Comparison of ENCODE assay signal across 10 cellular contexts in genomic region chr5:175460126-175460525, GRCh38. TPM values are rescaled to one million over a fixed set of nuclear protein-coding genes. Genes with fewer than 3 reads are reported as not detected.
DNase-seq lines count a peak whose midpoint lies in the region; ATAC-seq and TF ChIP-seq lines count a peak whose summit lies in the region.
"Had no signal": no experiment of that assay in that cellular context is flagged by ENCODE, and none has a peak within 500 bp of the region (broad histone marks: within the 10 kb centered on the region; RNA-seq: fewer than 3 reads in every experiment).

No MANE protein-coding gene starts in this region.

- peak; percentile 33 for DNase-seq in A172 (ENCODE audit: low spot score)
- DNase-seq in GM06990 (ENCODE audit: extremely low read depth, insufficient read length), result no peak
- DNase-seq in PC-3, result peak; percentile 59
- peak; percentile 39 for DNase-seq in fibroblast of the aortic adventitia (ENCODE audit: low read depth)
- DNase-seq in effector memory CD4-positive, alpha-beta T cell, result no peak
- no peak for DNase-seq in tibial artery
- no peak for DNase-seq in epidermal melanocyte (ENCODE audit: insufficient read length, low spot score)
- DNase-seq: activated CD4-positive, alpha-beta T cell treated with anti-CD3 and anti-CD28 coated beads for 1 hour had no signal

- CTCF ChIA-PET in PC-3 (lab: Charles Lee), result interaction anchor here (0.6 kb wide), 1 partner anchor 52 kb away, joined by 4 read pairs; no protein-coding TSS in a partner anchor

- no TSS peak for BruUV-seq in PC-3 (replicated peaks; lab: Mats Ljungman, UMichigan)

- no peak overlapping the region for H2AFZ ChIP-seq in PC-3 (ENCODE audit: low read length)

- H3K27ac ChIP-seq in PC-3 (ENCODE audit: low read length) (no peak overlapping the region), tibial artery (no peak overlapping the region)
- no peak overlapping the region for H3K27ac ChIP-seq in effector memory CD4-positive, alpha-beta T cell (ENCODE audit: insufficient read depth, low read length, poor library complexity, severe bottlenecking)

- POLR2A ChIA-PET in PC-3 (lab: Charles Lee; ENCODE audit: unreplicated experiment), result interaction anchor here (0.6 kb wide), 1 partner anchor 15 kb away, joined by 8 read pairs; no protein-coding TSS in a partner anchor

- no peak overlapping the region for H3K9ac ChIP-seq in PC-3 (ENCODE audit: low read length)

- no peak overlapping the region for H3K4me3 ChIP-seq in GM06990 (replicated peaks; ENCODE audit: low read depth, low read length)
- no peak overlapping the region for H3K4me3 ChIP-seq in PC-3 (ENCODE audit: low read length)
- H3K4me3 ChIP-seq in fibroblast of the aortic adventitia (ENCODE audit: low read depth, low read length), result no peak overlapping the region
- H3K4me3 ChIP-seq in effector memory CD4-positive, alpha-beta T cell (ENCODE audit: insufficient read depth, low read depth, low read length, poor library complexity, severe bottlenecking), result no peak overlapping the region
- H3K4me3 ChIP-seq in tibial artery, result no peak overlapping the region

- H3K4me2 ChIP-seq in PC-3 (ENCODE audit: low read length), result no peak overlapping the region

- H3K79me2 ChIP-seq in PC-3 (ENCODE audit: low read length), result no peaks in the 10 kb centered on the region

- H4K20me1 ChIP-seq in PC-3 (ENCODE audit: low read length), result no peaks in the 10 kb centered on the region

- ATAC-seq in PC-3, result peak; percentile 48
- ATAC-seq in HG02678 (IDR thresholded peaks at IDR 0.05; ENCODE audit: unreplicated experiment), result no peak

- intact Hi-C loops in PC-3 (cut with micrococcal nuclease) (loop anchor here (1.0 kb wide), 1 partner anchor 509 kb away; no protein-coding TSS in a partner anchor), tibial artery (cut with DNase I; ENCODE audit: low total_unique reads) (no loop called here)

- H3K9me2 ChIP-seq in PC-3 (replicated peaks; ENCODE audit: low read length), result no peaks in the 10 kb centered on the region

- H3K9me3 ChIP-seq in PC-3 (ENCODE audit: low read length) (no peaks in the 10 kb centered on the region), tibial artery (no peaks in the 10 kb centered on the region)
- H3K9me3 ChIP-seq in effector memory CD4-positive, alpha-beta T cell (ENCODE audit: control insufficient read depth, low read length), result no peaks in the 10 kb centered on the region

- H3K27me3 ChIP-seq in GM06990 (replicated peaks; ENCODE audit: control insufficient read depth, insufficient read depth, low read length) (no peaks in the 10 kb centered on the region; the same call in 1 of the 2 replicates), PC-3 (ENCODE audit: low read length) (peaks cover 5% of the 10 kb centered on the region; the same call in 1 of the 2 replicates), tibial artery (peaks cover 0 to 12% of the 10 kb centered on the region in 2 donors)
- peaks cover 1% of the 10 kb centered on the region for H3K27me3 ChIP-seq in effector memory CD4-positive, alpha-beta T cell (replicated peaks; ENCODE audit: control insufficient read depth, insufficient read depth, low read length, poor library complexity, severe bottlenecking)

- H3K4me1 ChIP-seq in PC-3 (ENCODE audit: insufficient read depth, low read length) (no peaks in the 10 kb centered on the region), tibial artery (no peaks in the 10 kb centered on the region)
- H3K4me1 ChIP-seq in effector memory CD4-positive, alpha-beta T cell (ENCODE audit: control insufficient read depth, insufficient read depth, low read length, poor library complexity, severe bottlenecking), result peaks cover 6% of the 10 kb centered on the region

- H3K36me3 ChIP-seq in GM06990 (ENCODE audit: control insufficient read depth, insufficient read depth, low read length) (no peaks in the 10 kb centered on the region), PC-3 (ENCODE audit: low read depth, low read length) (no peaks in the 10 kb centered on the region), tibial artery (no peaks in the 10 kb centered on the region)
- no peaks in the 10 kb centered on the region for H3K36me3 ChIP-seq in effector memory CD4-positive, alpha-beta T cell (ENCODE audit: control insufficient read depth, insufficient read depth, low read length)

- TF ChIP-seq CTCF in GM06990 (IDR thresholded peaks at IDR 0.05; ENCODE audit: insufficient read depth, low read length, poor library complexity, severe bottlenecking) (peak; percentile 47), PC-3 (conservative IDR thresholded peaks at IDR 0.05; ENCODE audit: low read depth, low read length) (peak; percentile 61), fibroblast of the aortic adventitia (IDR thresholded peaks at IDR 0.05; ENCODE audit: insufficient read depth, low read length) (peak; percentile 47), tibial artery (IDR thresholded peaks at IDR 0.05) (peak in 1 of 2 experiments; percentile 34)

- H3F3A ChIP-seq in PC-3 (ENCODE audit: low read length, unreplicated experiment), result no peaks in the 10 kb centered on the region

RNA-seq across cellular contexts. Expression of gene DRD1, which starts 16.1 kb away (rescaled TPM):
- total RNA-seq in A172 (2014; rRNA removed; shearing (Covaris generic)), result not detected in 2 replicates
- total RNA-seq in PC-3 (2014; rRNA removed) (not detected in 2 replicates), fibroblast of the aortic adventitia (ENCODE audit: low replicate concordance) (0.18 TPM in 1 of 2 replicates, not detected in the other)
- total RNA-seq: glomerular endothelial cell had no signal

RNA-seq across cellular contexts. Expression of gene SFXN1, which starts 18.2 kb away (rescaled TPM):
- 202 and 239 TPM in 2 replicates for total RNA-seq in A172 (2014; rRNA removed; shearing (Covaris generic))
- 46.5 and 54.4 TPM in 2 replicates for total RNA-seq in PC-3 (2014; rRNA removed)
- total RNA-seq in fibroblast of the aortic adventitia (ENCODE audit: low replicate concordance), result 15.9 and 74.7 TPM in 2 replicates

Comparison
In these comparisons a context has a peak if more than half of its experiments do, and no peak if none do; other contexts are left out.
1. DNase-seq: peak in A172 (single experiment), PC-3 (single experiment) and fibroblast of the aortic adventitia (single experiment); none in GM06990 (single experiment), effector memory CD4-positive, alpha-beta T cell (0 of 3), tibial artery (0 of 2) and epidermal melanocyte (single experiment).